Comparison of ENCODE assay signal across 24 cellular contexts in genomic region chr21:23585419-23585818, GRCh38.
"Had no signal": no experiment of that assay in that cellular context is flagged by ENCODE, and none has a peak within 500 bp of the region (broad histone marks: within the 10 kb centered on the region; RNA-seq: fewer than 3 reads in every experiment).

No MANE protein-coding gene starts in this region.

- H3K4me1 ChIP-seq: SJCRH30 had no signal

- ATAC-seq: HepG2, Panc1, PC-3, Right ventricle myocardium inferior, SK-N-SH treated with all-trans-retinoic acid at 6 μM for 48 hours had no signal

- H3K9me3 ChIP-seq: SJCRH30 had no signal

- H3K27ac ChIP-seq: SJCRH30 had no signal

- DNase-seq: IMR-90; Kasumi-1; KG1; NCI-H1092 treated with DMSO at 0.1 percent for 48 hours; NCI-H1436; NCI-H187; NCI-H2029; NCI-H2081 treated with DMSO at 0.1 percent for 48 hours; NCI-H2171; NCI-H226; NCI-H446; NCI-H510A; NCI-H524 treated with DMSO at 0.1 percent for 48 hours; NCI-H69; NCI-H774; NK-92 treated with Interleukin-12 subunit alpha and Interleukin-12 subunit beta, amount 100 ng/mL, for 24 hours; PC-3; SHP77 treated with DMSO at 0.1 percent for 48 hours; SJCRH30; T-helper 1 cell had no signal

- H3K4me3 ChIP-seq: SJCRH30 had no signal

- H3K36me3 ChIP-seq: SJCRH30 had no signal
